ENCODE assay signal across 8 cellular contexts in genomic region chr3:43105597-43106292, GRCh38. TPM values are rescaled to one million over a fixed set of nuclear protein-coding genes. Genes with fewer than 3 reads are reported as not detected.
DNase-seq lines count a peak whose midpoint lies in the region; ATAC-seq lines count a peak whose summit lies in the region.

TSS of gene POMGNT2 (minus strand) at chr3:43106079. CDS start at chr3:43081431, 24,648 bp downstream.

- peak; percentile 89 for ATAC-seq in HG03103 (IDR thresholded peaks at IDR 0.05; ENCODE audit: low read depth, unreplicated experiment)

- DNase-seq in NCI-H1436 (lab: John Stamatoyannopoulos, UW) (peak; percentile 50), NCI-H1436 treated with DMSO at 0.1 percent for 48 hours (lab: John Stamatoyannopoulos, UW) (no peak), NCI-H345 treated with DMSO at 0.1 percent for 48 hours (lab: John Stamatoyannopoulos, UW; ENCODE audit: unreplicated experiment) (peak; percentile 54), cerebellum (ENCODE audit: low spot score) (peak; percentile 93), islet precursor cell (peak; percentile 95)
- peak; percentile 81 to 82 for DNase-seq in activated CD4-positive, alpha-beta T cell treated with anti-CD3 and anti-CD28 coated beads for 24 hours (ENCODE audit: low read depth in 2 of 2)
- peak; percentile 74 to 84 for DNase-seq in stimulated activated CD4-positive, alpha-beta T cell treated with anti-CD3 and anti-CD28 coated beads, Interleukin-12 subunit alpha, Interleukin-12 subunit beta, amount 100 ng/mL, for 24 hours (ENCODE audit: low read depth in 2 of 2)

RNA-seq across cellular contexts. Expression of gene POMGNT2, which starts in this region (rescaled TPM):
- 16.2 TPM for total RNA-seq in cerebellum
